11 cellular contexts compared by ENCODE assay signal in the genomic region with DNA sequence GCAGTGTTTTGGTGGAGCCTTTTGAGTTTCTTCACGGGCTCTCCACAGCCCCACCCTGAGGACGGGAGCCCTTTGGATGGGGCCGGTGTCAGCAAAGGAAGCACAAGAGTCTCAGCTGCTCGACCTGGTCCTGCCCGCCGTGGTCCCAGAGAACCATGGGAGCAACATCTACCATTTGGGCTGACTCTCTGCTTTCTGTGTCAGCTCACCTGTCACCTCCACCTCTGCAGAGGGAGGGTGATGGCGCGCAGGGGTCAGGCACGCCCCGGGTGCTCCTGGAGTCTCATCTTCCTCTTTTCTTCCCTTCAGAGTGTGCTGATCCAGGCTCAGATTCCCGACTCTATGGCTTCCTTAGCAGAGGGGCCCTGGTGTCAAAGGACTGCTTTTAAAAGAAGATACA.
DNase-seq lines count a peak whose midpoint lies in the region; ATAC-seq and TF ChIP-seq lines count a peak whose summit lies in the region.
"Had no signal": no experiment of that assay in that cellular context is flagged by ENCODE, and none has a peak within 500 bp of the region (broad histone marks: within the 10 kb centered on the region; RNA-seq: fewer than 3 reads in every experiment).

No MANE protein-coding gene starts in this region.

- ATAC-seq in CD4-positive, CD25-positive, alpha-beta regulatory T cell (ENCODE audit: low read depth in 2 of 2), result no peak
- ATAC-seq in PC-3 (no peak), HG02642 (IDR thresholded peaks at IDR 0.05; ENCODE audit: poor library complexity, unreplicated experiment) (no peak)

- peaks cover 0 to 1% (median 0%) of the 10 kb centered on the region in 7 donors for H3K9me3 Mint-ChIP-seq in CD4-positive, CD25-positive, alpha-beta regulatory T cell
- no peaks in the 10 kb centered on the region for H3K9me3 Mint-ChIP-seq in endothelial cell (ENCODE audit: unreplicated experiment)

- no peaks in the 10 kb centered on the region for H3K9me2 ChIP-seq in PC-3 (replicated peaks; ENCODE audit: low read length)

- H4K20me1 ChIP-seq in PC-3 (ENCODE audit: low read length), result no peaks in the 10 kb centered on the region

- no peaks in the 10 kb centered on the region for H3F3A ChIP-seq in PC-3 (ENCODE audit: low read length, unreplicated experiment)

- peak overlapping the region; percentile 63 for H3K27ac ChIP-seq in CD4-positive, CD25-positive, alpha-beta regulatory T cell (ENCODE audit: insufficient read depth, low read length, poor library complexity, severe bottlenecking)
- H3K27ac ChIP-seq in PC-3 (ENCODE audit: low read length) (peak overlapping the region; percentile 43), neutrophil (peak overlapping the region; percentile 100)

- peak overlapping the region; percentile 53 for H3K4me2 ChIP-seq in PC-3 (ENCODE audit: low read length)

- H3K9me3 ChIP-seq in CD4-positive, CD25-positive, alpha-beta regulatory T cell (ENCODE audit: control insufficient read depth in 2 of 2, low read length in 2 of 2), result no peaks in the 10 kb centered on the region
- H3K9me3 ChIP-seq in PC-3 (ENCODE audit: low read length), result no peaks in the 10 kb centered on the region
- H3K9me3 ChIP-seq in neutrophil, result no peaks in the 10 kb centered on the region
- H3K9me3 ChIP-seq: thoracic aorta had no signal

- H3K36me3 Mint-ChIP-seq in CD4-positive, CD25-positive, alpha-beta regulatory T cell, result peaks cover 26% of the 10 kb centered on the region
- no peaks in the 10 kb centered on the region for H3K36me3 Mint-ChIP-seq in endothelial cell (ENCODE audit: low read depth, unreplicated experiment)

- H3K4me1 Mint-ChIP-seq in CD4-positive, CD25-positive, alpha-beta regulatory T cell, result peaks cover 8 to 62% (median 15%) of the 10 kb centered on the region in 4 donors
- peaks cover 14% of the 10 kb centered on the region for H3K4me1 Mint-ChIP-seq in endothelial cell (ENCODE audit: unreplicated experiment)

- no peaks in the 10 kb centered on the region for H3K79me2 ChIP-seq in PC-3 (ENCODE audit: low read length)

- peaks cover 2% of the 10 kb centered on the region for H3K36me3 ChIP-seq in CD4-positive, CD25-positive, alpha-beta regulatory T cell (ENCODE audit: control insufficient read depth, insufficient read depth, low read length)
- no peaks in the 10 kb centered on the region for H3K36me3 ChIP-seq in PC-3 (ENCODE audit: low read depth, low read length)
- H3K36me3 ChIP-seq in neutrophil, result peaks cover 11% of the 10 kb centered on the region
- H3K36me3 ChIP-seq: thoracic aorta had no signal

- no peak overlapping the region for H2AFZ ChIP-seq in PC-3 (ENCODE audit: low read length)

- TSS peak; percentile 58 for BruUV-seq in PC-3 (replicated peaks; lab: Mats Ljungman, UMichigan)

- in situ Hi-C loops in ACHN (cut with HindIII; ENCODE audit: low pct_ligation_motif_present, low pct_unique_long_range_greater_than_20kb, low sequenced_read_pairs), result no loop called here

- no peak overlapping the region for H3K4me3 ChIP-seq in CD4-positive, CD25-positive, alpha-beta regulatory T cell (ENCODE audit: low read depth, low read length)
- no peak overlapping the region for H3K4me3 ChIP-seq in PC-3 (ENCODE audit: low read length)
- peak overlapping the region; percentile 67 to 69 for H3K4me3 ChIP-seq in neutrophil (ENCODE audit: low read depth in 1 of 2, low read length in 1 of 2)
- H3K4me3 ChIP-seq: thoracic aorta had no signal

- POLR2A ChIA-PET in PC-3 (lab: Charles Lee; ENCODE audit: unreplicated experiment), result no interaction called here

- TF ChIP-seq CTCF in PC-3 (conservative IDR thresholded peaks at IDR 0.05; ENCODE audit: low read depth, low read length), result no peak
- TF ChIP-seq CTCF in endothelial cell (IDR thresholded peaks at IDR 0.05; ENCODE audit: unreplicated experiment), result no peak
- TF ChIP-seq CTCF in neutrophil (IDR thresholded peaks at IDR 0.05), result no peak

- H3K9ac ChIP-seq in PC-3 (ENCODE audit: low read length), result peak overlapping the region; percentile 22; the same call in 1 of the 2 replicates

- intact Hi-C loops in PC-3 (cut with micrococcal nuclease), result no loop called here

- peak overlapping the region in 3 of 4 donors; percentile 53 to 79 (median 69) for H3K4me3 Mint-ChIP-seq in CD4-positive, CD25-positive, alpha-beta regulatory T cell
- no peak overlapping the region for H3K4me3 Mint-ChIP-seq in endothelial cell (ENCODE audit: unreplicated experiment)

- peak overlapping the region; percentile 93 to 99 (median 96) for H3K27ac Mint-ChIP-seq in CD4-positive, CD25-positive, alpha-beta regulatory T cell
- peak overlapping the region; percentile 99 for H3K27ac Mint-ChIP-seq in endothelial cell (ENCODE audit: unreplicated experiment)

- CTCF ChIA-PET in PC-3 (lab: Charles Lee), result no interaction called here

- DNase-seq in CD4-positive, CD25-positive, alpha-beta regulatory T cell, result no peak
- DNase-seq in PC-3, result no peak
- no peak for DNase-seq in endothelial cell (ENCODE audit: low spot score)
- DNase-seq in putamen (ENCODE audit: low spot score), result no peak
- no peak for DNase-seq in NCI-H2081 (lab: John Stamatoyannopoulos, UW)
- no peak for DNase-seq in ACHN
- DNase-seq: DMS79, NCI-H524 treated with DMSO at 0.1 percent for 48 hours had no signal

- H3K4me1 ChIP-seq in CD4-positive, CD25-positive, alpha-beta regulatory T cell (ENCODE audit: control insufficient read depth, insufficient read depth, low read length, poor library complexity, severe bottlenecking), result peaks cover 32% of the 10 kb centered on the region
- peaks cover 12% of the 10 kb centered on the region for H3K4me1 ChIP-seq in PC-3 (ENCODE audit: insufficient read depth, low read length)
- H3K4me1 ChIP-seq in neutrophil (ENCODE audit: control insufficient read depth in 1 of 2, insufficient read depth in 1 of 2, low read depth in 1 of 2, low read length in 1 of 2), result peaks cover 50 to 52% of the 10 kb centered on the region in 2 experiments

- no peaks in the 10 kb centered on the region for H3K27me3 Mint-ChIP-seq in CD4-positive, CD25-positive, alpha-beta regulatory T cell
- H3K27me3 Mint-ChIP-seq in endothelial cell (ENCODE audit: unreplicated experiment), result peaks cover 19% of the 10 kb centered on the region

- no peaks in the 10 kb centered on the region for H3K27me3 ChIP-seq in CD4-positive, CD25-positive, alpha-beta regulatory T cell (ENCODE audit: control insufficient read depth, insufficient read depth, low read length)
- H3K27me3 ChIP-seq in PC-3 (ENCODE audit: low read length) (no peaks in the 10 kb centered on the region), neutrophil (no peaks in the 10 kb centered on the region)

Comparison
In these comparisons a context has a peak if more than half of its experiments do, and no peak if none do; other contexts are left out.
1. H3K27ac ChIP-seq: peak in every context shown above with its lines; median percentile 100 in neutrophil; 63 in CD4-positive, CD25-positive, alpha-beta regulatory T cell; 43 in PC-3.
2. H3K4me3 ChIP-seq: peak in neutrophil (2 of 2); none in CD4-positive, CD25-positive, alpha-beta regulatory T cell (single experiment) and PC-3 (single experiment).